In genomic region chr4:71406459-71406963, GRCh38 we compare ENCODE assay signal across 10 cellular contexts.
DNase-seq lines count a peak whose midpoint lies in the region; TF ChIP-seq lines count a peak whose summit lies in the region.
"Had no signal": no experiment of that assay in that cellular context is flagged by ENCODE, and none has a peak within 500 bp of the region (broad histone marks: within the 10 kb centered on the region; RNA-seq: fewer than 3 reads in every experiment).

No MANE protein-coding gene starts in this region.

- TF ChIP-seq CTCF in AG09319 (IDR thresholded peaks at IDR 0.05; ENCODE audit: low read depth, low read length), result no peak

- DNase-seq in AG09319 (ENCODE audit: extremely low read depth, low read depth), result peak; percentile 3
- peak; percentile 43 for DNase-seq in KG1 (lab: John Stamatoyannopoulos, UW)
- DNase-seq in amniotic epithelial cell (ENCODE audit: low read depth), result peak; percentile 65
- peak; percentile 3 for DNase-seq in hepatic stellate cell (ENCODE audit: low spot score)
- DNase-seq in NCI-H1436 treated with DMSO at 0.1 percent for 48 hours (lab: John Stamatoyannopoulos, UW), result no peak
- no peak for DNase-seq in LoVo (ENCODE audit: low spot score)
- no peak for DNase-seq in NCI-H2171 treated with DMSO at 0.1 percent for 48 hours (lab: John Stamatoyannopoulos, UW)
- no peak for DNase-seq in DMS79 treated with DMSO at 0.1 percent for 48 hours (lab: John Stamatoyannopoulos, UW)
- DNase-seq: activated CD4-positive, alpha-beta T cell treated with anti-CD3 and anti-CD28 coated beads for 48 hours; DMS 273 treated with DMSO at 0.1 percent for 48 hours had no signal

Comparison
In these comparisons a context has a peak if more than half of its experiments do, and no peak if none do; other contexts are left out.
1. DNase-seq: peak in AG09319 (single experiment), KG1 (single experiment), amniotic epithelial cell (single experiment) and hepatic stellate cell (single experiment); none in NCI-H1436 treated with DMSO at 0.1 percent for 48 hours (single experiment), LoVo (single experiment), NCI-H2171 treated with DMSO at 0.1 percent for 48 hours (single experiment) and DMS79 treated with DMSO at 0.1 percent for 48 hours (single experiment).